In the genomic region with DNA sequence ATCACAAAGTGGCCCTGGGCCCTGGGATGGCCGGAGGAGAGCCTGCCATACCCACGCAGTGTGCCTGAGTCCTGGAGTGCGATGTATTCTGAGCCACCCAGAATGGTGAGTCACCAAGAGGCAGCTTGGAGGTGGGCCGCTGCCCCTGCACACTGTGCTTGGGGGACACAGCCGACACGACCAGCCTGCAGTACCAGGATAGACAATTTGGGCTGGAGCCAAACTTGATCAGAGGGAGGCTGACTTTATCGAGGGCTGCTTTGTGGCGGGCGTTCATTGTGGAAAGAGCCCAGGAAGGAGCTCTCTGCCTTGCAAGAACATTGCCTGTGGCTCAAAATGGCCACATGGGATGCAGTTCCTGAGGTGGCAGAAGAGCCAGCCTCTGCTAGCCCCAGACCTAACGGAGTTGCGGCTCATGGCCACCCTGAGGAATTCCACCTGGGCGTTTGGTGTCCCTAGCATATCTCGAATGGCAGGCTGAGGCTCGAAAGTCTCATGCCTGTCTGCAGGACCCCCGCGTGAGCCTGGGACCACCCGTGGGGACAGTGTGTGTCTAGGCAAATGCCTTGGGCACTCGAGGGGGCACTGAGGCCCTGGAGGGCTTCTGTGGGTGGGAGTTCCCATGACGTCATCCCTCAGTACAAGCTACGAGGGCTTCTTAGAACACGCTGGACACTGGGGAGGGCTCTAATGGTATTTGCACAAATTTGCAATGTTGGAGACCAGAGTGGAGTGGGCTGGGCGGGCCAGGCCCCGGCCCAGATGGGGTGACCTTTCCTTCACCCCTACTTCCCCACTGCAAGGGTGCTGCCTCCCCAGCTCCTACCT, we compare ENCODE assay signal across 1 cellular context.
TF ChIP-seq lines count a peak whose summit lies in the region.

No MANE protein-coding gene starts in this region.

TF ChIP-seq in H1, 55 proteins besides CTCF, POLR2A, EP300 and RAD21 (continued from another document):
- no peak for TF ChIP-seq POU5F1 (IDR thresholded peaks at IDR 0.05; ENCODE audit: low read depth, low read length)
- TF ChIP-seq MAFK (IDR thresholded peaks at IDR 0.05; ENCODE audit: low read depth, low read length), result no peak
- TF ChIP-seq GABPA (IDR thresholded peaks at IDR 0.05; ENCODE audit: borderline replicate concordance, insufficient read depth, low read length), result no peak
- no peak for TF ChIP-seq RNF2 (IDR thresholded peaks at IDR 0.05; ENCODE audit: borderline replicate concordance, low read depth, low read length, missing control alignments, poor library complexity, severe bottlenecking)
- no peak for TF ChIP-seq CTBP2 (IDR thresholded peaks at IDR 0.05; ENCODE audit: borderline replicate concordance, insufficient read depth, insufficient read length, low read length)
- TF ChIP-seq MAX (IDR thresholded peaks at IDR 0.05), result no peak
- TF ChIP-seq NANOG (IDR thresholded peaks at IDR 0.05; ENCODE audit: insufficient read depth, low read depth, low read length, poor library complexity, severe bottlenecking), result no peak
- TF ChIP-seq SP4 (IDR thresholded peaks at IDR 0.05; ENCODE audit: low read length), result no peak
- TF ChIP-seq SIN3A (conservative IDR thresholded peaks at IDR 0.05 in 1 of 2, IDR thresholded peaks at IDR 0.05 in 1 of 2; ENCODE audit: low read depth in 1 of 2, low read length in 2 of 2), result no peak
- no peak for TF ChIP-seq JUND (IDR thresholded peaks at IDR 0.05; ENCODE audit: low read length)
- TF ChIP-seq SIRT6 (IDR thresholded peaks at IDR 0.05; ENCODE audit: low read length), result no peak
- no peak for TF ChIP-seq RBBP5 (IDR thresholded peaks at IDR 0.05; ENCODE audit: borderline replicate concordance, low read depth, low read length)
- no peak for TF ChIP-seq CHD2 (IDR thresholded peaks at IDR 0.05; ENCODE audit: low read length)
- no peak for TF ChIP-seq BACH1 (IDR thresholded peaks at IDR 0.05; ENCODE audit: low read length)
